In the genomic region with DNA sequence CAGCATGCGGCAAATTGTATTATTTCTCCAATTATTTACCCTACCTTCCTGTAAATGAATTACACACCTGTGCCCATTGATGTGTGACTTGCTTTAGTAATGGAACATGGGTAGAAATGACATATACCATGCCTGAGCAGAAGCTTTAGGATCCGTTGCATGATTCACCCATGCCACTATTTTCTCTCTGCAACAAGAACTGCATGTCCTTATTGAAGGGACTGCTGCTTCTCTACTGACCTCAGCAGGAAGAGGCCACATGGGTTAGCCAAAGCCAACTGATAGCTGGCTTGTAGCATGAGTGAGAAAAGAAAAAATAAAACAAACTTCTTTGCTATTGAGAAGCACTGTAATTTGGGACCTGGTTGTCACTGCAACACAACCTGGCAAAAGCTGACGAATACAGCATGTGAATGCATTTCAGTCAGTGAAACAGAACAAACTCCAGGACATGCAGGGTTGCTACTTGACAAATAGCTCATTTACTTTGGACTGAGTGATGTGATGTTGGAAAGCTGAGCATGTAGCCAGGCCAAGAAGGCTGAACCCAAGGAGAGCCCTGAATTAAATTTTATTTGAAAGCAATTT, we compare ENCODE assay signal across 9 cellular contexts.
"Had no signal": no experiment of that assay in that cellular context is flagged by ENCODE, and none has a peak within 500 bp of the region (broad histone marks: within the 10 kb centered on the region; RNA-seq: fewer than 3 reads in every experiment).

No MANE protein-coding gene starts in this region.

- H3K36me3 ChIP-seq: HAP-1 had no signal

- H3K4me3 ChIP-seq: GM23248, HAP-1 had no signal

- ATAC-seq: HCT116 had no signal

- H3K9me3 ChIP-seq: HAP-1 had no signal

- H3K27ac ChIP-seq: GM23248, HL-60 had no signal

- DNase-seq: GM23248, GOT3, H7, HFFc6, IMR-90, KBM-7 had no signal

- H2AFZ ChIP-seq: GM23248 had no signal

- H3K9ac ChIP-seq: GM23248 had no signal

- H3K4me1 ChIP-seq: HAP-1 had no signal
